ENCODE assay signal across 27 cellular contexts in genomic region chr1:76147917-76148316, GRCh38.
"Had no signal": no experiment of that assay in that cellular context is flagged by ENCODE, and none has a peak within 500 bp of the region (broad histone marks: within the 10 kb centered on the region; RNA-seq: fewer than 3 reads in every experiment).

No MANE protein-coding gene starts in this region.

- H3K4me3 Mint-ChIP-seq: activated CD4-positive, alpha-beta T cell treated with anti-CD3 and anti-CD28 coated beads for 36 hours; activated naive CD4-positive, alpha-beta T cell treated with anti-CD3 and anti-CD28 coated beads for 36 hours; activated naive CD8-positive, alpha-beta T cell treated with anti-CD3 and anti-CD28 coated beads for 36 hours; activated T-cell treated with anti-CD3 and anti-CD28 coated beads, Interleukin-2, amount 50 U/mL, for 72 hours; brain; nephron progenitor cell; stimulated activated effector memory CD8-positive, alpha-beta T cell treated with anti-CD3 and anti-CD28 coated beads, Interleukin-12 subunit alpha, Interleukin-12 subunit beta, amount 100 ng/mL, for 72 hours; stimulated activated naive CD8-positive, alpha-beta T cell treated with anti-CD3 and anti-CD28 coated beads, Interleukin-15, Interleukin-2, amounts not matched to agents 100 ng/mL and 50 ng/mL, for 24 hours; T-helper 2 cell treated with Interferon-gamma antibody and Interleukin-4, amounts not matched to agents 5 μg/mL and 100 μg/mL, for 36 hours had no signal

- H3K36me3 Mint-ChIP-seq: activated naive CD8-positive, alpha-beta T cell treated with anti-CD3 and anti-CD28 coated beads for 36 hours; brain; stimulated activated effector memory CD8-positive, alpha-beta T cell treated with anti-CD3 and anti-CD28 coated beads, Interleukin-12 subunit alpha, Interleukin-12 subunit beta, amount 100 ng/mL, for 72 hours had no signal

- H3K4me1 Mint-ChIP-seq: activated CD4-positive, alpha-beta T cell treated with anti-CD3 and anti-CD28 coated beads for 36 hours; activated naive CD8-positive, alpha-beta T cell treated with anti-CD3 and anti-CD28 coated beads for 36 hours; stimulated activated effector memory CD8-positive, alpha-beta T cell treated with anti-CD3 and anti-CD28 coated beads, Interleukin-12 subunit alpha, Interleukin-12 subunit beta, amount 100 ng/mL, for 72 hours had no signal

- H3K9me3 Mint-ChIP-seq: activated naive CD4-positive, alpha-beta T cell treated with anti-CD3 and anti-CD28 coated beads for 36 hours; activated naive CD8-positive, alpha-beta T cell treated with anti-CD3 and anti-CD28 coated beads for 36 hours; activated T-cell treated with anti-CD3 and anti-CD28 coated beads, Interleukin-2, amount 50 U/mL, for 72 hours; brain; nephron progenitor cell; stimulated activated effector memory CD8-positive, alpha-beta T cell treated with anti-CD3 and anti-CD28 coated beads, Interleukin-12 subunit alpha, Interleukin-12 subunit beta, amount 100 ng/mL, for 72 hours; stimulated activated naive CD8-positive, alpha-beta T cell treated with anti-CD3 and anti-CD28 coated beads, Interleukin-15, Interleukin-2, amounts not matched to agents 100 ng/mL and 50 ng/mL, for 24 hours; T-helper 2 cell treated with Interferon-gamma antibody and Interleukin-4, amounts not matched to agents 5 μg/mL and 100 μg/mL, for 36 hours had no signal

- H3K27ac Mint-ChIP-seq: activated CD4-positive, alpha-beta T cell treated with anti-CD3 and anti-CD28 coated beads for 36 hours; activated naive CD4-positive, alpha-beta T cell treated with anti-CD3 and anti-CD28 coated beads for 36 hours; activated naive CD8-positive, alpha-beta T cell treated with anti-CD3 and anti-CD28 coated beads for 36 hours; activated T-cell treated with anti-CD3 and anti-CD28 coated beads, Interleukin-2, amount 50 U/mL, for 72 hours; brain; nephron progenitor cell; stimulated activated effector memory CD8-positive, alpha-beta T cell treated with anti-CD3 and anti-CD28 coated beads, Interleukin-12 subunit alpha, Interleukin-12 subunit beta, amount 100 ng/mL, for 72 hours; stimulated activated naive CD8-positive, alpha-beta T cell treated with anti-CD3 and anti-CD28 coated beads, Interleukin-15, Interleukin-2, amounts not matched to agents 100 ng/mL and 50 ng/mL, for 24 hours; T-helper 2 cell treated with Interferon-gamma antibody and Interleukin-4, amounts not matched to agents 5 μg/mL and 100 μg/mL, for 36 hours had no signal

- DNase-seq: activated CD4-positive, alpha-beta T cell treated with anti-CD3 and anti-CD28 coated beads for 36 hours; activated CD4-positive, alpha-beta T cell treated with anti-CD3 and anti-CD28 coated beads, Interleukin-2, amount 50 U/mL, for 4 hours; activated CD4-positive, CD25-positive, alpha-beta regulatory T cell; activated effector memory CD4-positive, alpha-beta T cell treated with anti-CD3 and anti-CD28 coated beads, Interleukin-2, amount 50 U/mL, for 16 hours; activated naive CD4-positive, alpha-beta T cell treated with anti-CD3 and anti-CD28 coated beads for 36 hours; activated naive CD8-positive, alpha-beta T cell treated with anti-CD3 and anti-CD28 coated beads for 36 hours; activated T-cell treated with anti-CD3 and anti-CD28 coated beads for 4 hours; activated T-cell treated with anti-CD3 and anti-CD28 coated beads, Interleukin-2, amount 50 U/mL, for 72 hours; adrenal gland; foreskin fibroblast; kidney glomerular epithelial cell; left lung; lower lobe of right lung; mesendoderm; mucosa of descending colon; nephron progenitor cell; pancreas; right cardiac atrium; stimulated activated CD4-positive, alpha-beta T cell treated with anti-CD3 and anti-CD28 coated beads, Interleukin-12 subunit alpha, Interleukin-12 subunit beta, amount 100 ng/mL, for 4 hours; stimulated activated CD4-positive, alpha-beta T cell treated with anti-CD3 and anti-CD28 coated beads, Interleukin-4, amount 100 ng/mL, for 1 hour; T-helper 1 cell; tibial artery; upper lobe of right lung had no signal

- H3K27me3 Mint-ChIP-seq: activated naive CD8-positive, alpha-beta T cell treated with anti-CD3 and anti-CD28 coated beads for 36 hours; brain had no signal
